23 cellular contexts compared by ENCODE assay signal in genomic region chr11:9228086-9228485, GRCh38.
"Had no signal": no experiment of that assay in that cellular context is flagged by ENCODE, and none has a peak within 500 bp of the region (broad histone marks: within the 10 kb centered on the region; RNA-seq: fewer than 3 reads in every experiment).

No MANE protein-coding gene starts in this region.

- H3K4me3 Mint-ChIP-seq: activated naive CD4-positive, alpha-beta T cell treated with anti-CD3 and anti-CD28 coated beads, Interleukin-2, amount 10 ng/mL, durations not matched to agents 7 days and 5 days; activated naive CD8-positive, alpha-beta T cell treated with anti-CD3 and anti-CD28 coated beads, Interleukin-2, amount 50 U/mL, for 24 hours; central memory CD8-positive, alpha-beta T cell; stimulated activated naive CD8-positive, alpha-beta T cell treated with anti-CD3 and anti-CD28 coated beads, Interleukin-15, Interleukin-2, amounts not matched to agents 100 ng/mL and 50 ng/mL, for 24 hours had no signal

- H3K27me3 ChIP-seq: brain microvascular endothelial cell, esophagus muscularis mucosa, gastroesophageal sphincter, heart left ventricle, pancreas, right lobe of liver, suprapubic skin had no signal

- H3K4me3 ChIP-seq: esophagus muscularis mucosa, gastroesophageal sphincter, heart left ventricle, pancreas, right lobe of liver, suprapubic skin had no signal

- ATAC-seq: activated naive CD8-positive, alpha-beta T cell treated with anti-CD3 and anti-CD28 coated beads, Interleukin-2, amount 50 U/mL, for 24 hours; gastroesophageal sphincter; heart left ventricle; left ventricle myocardium superior; naive thymus-derived CD4-positive, alpha-beta T cell; pancreas; right lobe of liver had no signal

- H3K27me3 Mint-ChIP-seq: activated naive CD4-positive, alpha-beta T cell treated with anti-CD3 and anti-CD28 coated beads, Interleukin-2, amount 10 ng/mL, durations not matched to agents 7 days and 5 days; activated naive CD8-positive, alpha-beta T cell treated with anti-CD3 and anti-CD28 coated beads, Interleukin-2, amount 50 U/mL, for 24 hours; central memory CD8-positive, alpha-beta T cell; naive thymus-derived CD4-positive, alpha-beta T cell; stimulated activated naive CD8-positive, alpha-beta T cell treated with anti-CD3 and anti-CD28 coated beads, Interleukin-15, Interleukin-2, amounts not matched to agents 100 ng/mL and 50 ng/mL, for 24 hours had no signal

- DNase-seq: activated CD4-positive, CD25-positive, alpha-beta regulatory T cell treated with anti-CD3 and anti-CD28 coated beads, Interleukin-2, amount 50 U/mL, for 72 hours; activated CD8-positive, alpha-beta memory T cell treated with anti-CD3 and anti-CD28 coated beads, Interleukin-2, amount 50 U/mL, for 48 hours; activated effector memory CD4-positive, alpha-beta T cell treated with Interleukin-2 at 50 U/mL for 16 hours; activated naive CD4-positive, alpha-beta T cell treated with anti-CD3 and anti-CD28 coated beads, Interleukin-2, amount 10 ng/mL, durations not matched to agents 7 days and 5 days; activated naive CD8-positive, alpha-beta T cell treated with anti-CD3 and anti-CD28 coated beads, Interleukin-2, amount 50 U/mL, for 24 hours; activated T-cell treated with anti-CD3 and anti-CD28 coated beads, Interleukin-2, amount 50 U/mL, for 48 hours; aorta; brain microvascular endothelial cell; effector CD8-positive, alpha-beta T cell; heart left ventricle; kidney; left ventricle myocardium superior; naive thymus-derived CD4-positive, alpha-beta T cell; pancreas; right lobe of liver; small intestine; stimulated activated CD4-positive, alpha-beta T cell treated with anti-CD3 and anti-CD28 coated beads, Interleukin-15, amount 100 ng/mL, for 24 hours; stimulated activated CD4-positive, alpha-beta T cell treated with anti-CD3 and anti-CD28 coated beads, Interleukin-2, amount 100 ng/mL, for 48 hours had no signal

- H3K27ac Mint-ChIP-seq: activated naive CD4-positive, alpha-beta T cell treated with anti-CD3 and anti-CD28 coated beads, Interleukin-2, amount 10 ng/mL, durations not matched to agents 7 days and 5 days; activated naive CD8-positive, alpha-beta T cell treated with anti-CD3 and anti-CD28 coated beads, Interleukin-2, amount 50 U/mL, for 24 hours; stimulated activated naive CD8-positive, alpha-beta T cell treated with anti-CD3 and anti-CD28 coated beads, Interleukin-15, Interleukin-2, amounts not matched to agents 100 ng/mL and 50 ng/mL, for 24 hours had no signal

- H3K27ac ChIP-seq: brain microvascular endothelial cell, esophagus muscularis mucosa, gastroesophageal sphincter, heart left ventricle, pancreas, right lobe of liver, suprapubic skin had no signal

- H3K36me3 ChIP-seq: brain microvascular endothelial cell, esophagus muscularis mucosa, gastroesophageal sphincter, heart left ventricle, pancreas, right lobe of liver, suprapubic skin had no signal

- H3K9me3 ChIP-seq: esophagus muscularis mucosa, gastroesophageal sphincter, heart left ventricle, pancreas, right lobe of liver, suprapubic skin had no signal

- H3K9me3 Mint-ChIP-seq: activated naive CD4-positive, alpha-beta T cell treated with anti-CD3 and anti-CD28 coated beads, Interleukin-2, amount 10 ng/mL, durations not matched to agents 7 days and 5 days; activated naive CD8-positive, alpha-beta T cell treated with anti-CD3 and anti-CD28 coated beads, Interleukin-2, amount 50 U/mL, for 24 hours; central memory CD8-positive, alpha-beta T cell; naive thymus-derived CD4-positive, alpha-beta T cell; stimulated activated naive CD8-positive, alpha-beta T cell treated with anti-CD3 and anti-CD28 coated beads, Interleukin-15, Interleukin-2, amounts not matched to agents 100 ng/mL and 50 ng/mL, for 24 hours had no signal
